Comparison of ENCODE assay signal across 8 cellular contexts in the genomic region with DNA sequence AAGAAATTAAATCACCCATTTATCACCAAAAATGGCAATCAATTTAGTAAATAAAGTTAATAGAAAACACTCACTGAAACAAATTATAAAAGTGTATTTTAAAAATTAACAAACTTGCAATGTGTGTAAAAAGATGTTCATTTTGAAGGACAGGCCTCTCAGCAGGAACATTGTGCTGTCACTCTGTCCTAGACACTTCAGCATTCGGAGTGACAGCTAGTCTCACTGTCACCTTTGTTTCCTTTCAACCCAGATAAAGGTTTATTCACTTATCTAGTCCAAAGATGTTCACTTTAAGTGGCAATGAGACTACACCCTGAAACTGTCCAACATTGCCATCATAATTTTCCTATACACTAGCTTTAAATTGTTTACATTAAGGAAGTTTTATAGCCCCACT.
"Had no signal": no experiment of that assay in that cellular context is flagged by ENCODE, and none has a peak within 500 bp of the region (broad histone marks: within the 10 kb centered on the region; RNA-seq: fewer than 3 reads in every experiment).

No MANE protein-coding gene starts in this region.

- H3K4me1 ChIP-seq: HAP-1 had no signal

- H2AFZ ChIP-seq: GM23248, GM23338 had no signal

- H3K27ac ChIP-seq: GM23248 had no signal

- H3K4me3 ChIP-seq: GM23248, GM23338, HAP-1 had no signal

- H3K36me3 ChIP-seq: HAP-1 had no signal

- DNase-seq: GM23248, GOT3, H7, H9, HCEC 1CT, HFFc6 had no signal

- H3K9ac ChIP-seq: GM23248 had no signal

- H3K4me2 ChIP-seq: GM23338 had no signal

- H3K9me3 ChIP-seq: HAP-1 had no signal
